Comparison of ENCODE assay signal across 9 cellular contexts in the genomic region with DNA sequence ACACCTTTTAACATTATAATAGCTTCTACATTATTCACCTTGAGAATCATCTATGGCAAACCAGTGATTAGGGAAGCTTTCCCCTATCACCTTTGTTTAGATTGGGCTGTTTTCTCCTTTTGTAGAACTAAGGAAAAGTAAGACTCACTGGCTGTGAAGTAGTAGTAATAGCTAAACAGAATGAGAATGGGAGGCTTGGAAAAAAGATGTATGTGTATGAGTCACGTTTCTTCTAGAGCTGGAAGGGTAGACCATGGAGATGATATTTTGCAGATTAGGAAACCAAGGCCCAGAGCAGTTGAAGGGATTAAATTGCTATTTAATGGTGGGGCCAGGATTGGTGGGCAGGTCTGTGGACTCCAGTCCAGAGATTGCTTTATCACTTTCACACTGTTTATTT. TPM values are rescaled to one million over a fixed set of nuclear protein-coding genes. Genes with fewer than 3 reads are reported as not detected.
DNase-seq lines count a peak whose midpoint lies in the region; ATAC-seq and TF ChIP-seq lines count a peak whose summit lies in the region.
"Had no signal": no experiment of that assay in that cellular context is flagged by ENCODE, and none has a peak within 500 bp of the region (broad histone marks: within the 10 kb centered on the region; RNA-seq: fewer than 3 reads in every experiment).

No MANE protein-coding gene starts in this region.

- H3K4me3 ChIP-seq in AG04449 (ENCODE audit: low read depth, low read length) = peak overlapping the region; percentile 87
- peak overlapping the region; percentile 90 for H3K4me3 ChIP-seq in brain microvascular endothelial cell (ENCODE audit: low read depth, low read length)
- no peak overlapping the region for H3K4me3 ChIP-seq in CD8-positive, alpha-beta T cell (ENCODE audit: low read depth, low read length)

- CTCF ChIA-PET in AG04449 (lab: Yijun Ruan, JAX) = interaction anchor here (1.0 to 1.1 kb wide), 2 partner anchors 173 to 184 kb away, joined by 3 read pairs; no protein-coding TSS in a partner anchor
- CTCF ChIA-PET in CD8-positive, alpha-beta T cell (lab: Charles Lee) = no interaction called here

- intact Hi-C loops in CD8-positive, alpha-beta T cell (cut with DNase I, micrococcal nuclease) = loop anchor here (5.0 to 10.0 kb wide), 2 partner anchors 211 to 1204 kb away; a partner anchor contains a TSS

- H3K9me3 Mint-ChIP-seq in HFFc6 (peaks cover 5% of the 10 kb centered on the region; the same call in 1 of the 2 replicates), mesothelial cell of epicardium (no peaks in the 10 kb centered on the region)
- no peaks in the 10 kb centered on the region for H3K9me3 Mint-ChIP-seq in CD8-positive, alpha-beta T cell

- H3K27me3 Mint-ChIP-seq in HFFc6 (ENCODE audit: insufficient read depth) (no peaks in the 10 kb centered on the region), mesothelial cell of epicardium (ENCODE audit: low read depth) (no peaks in the 10 kb centered on the region)
- H3K27me3 Mint-ChIP-seq in CD8-positive, alpha-beta T cell (ENCODE audit: low read depth) = no peaks in the 10 kb centered on the region

- peak overlapping the region; percentile 6 for H3K27ac ChIP-seq in brain microvascular endothelial cell
- no peak overlapping the region for H3K27ac ChIP-seq in CD8-positive, alpha-beta T cell (ENCODE audit: low read depth, low read length)

- POLR2A ChIA-PET in AG04449 (lab: Yijun Ruan, JAX) = interaction anchor here (0.7 kb wide), 1 partner anchor 149 kb away, joined by 3 read pairs; no protein-coding TSS in a partner anchor
- POLR2A ChIA-PET in CD8-positive, alpha-beta T cell (lab: Charles Lee) = interaction anchor here (1.3 kb wide), 1 partner anchor 11 kb away, joined by 3 read pairs; no protein-coding TSS in a partner anchor

- peaks cover 41% of the 10 kb centered on the region for H3K36me3 Mint-ChIP-seq in HFFc6 (ENCODE audit: low read depth)
- no peaks in the 10 kb centered on the region for H3K36me3 Mint-ChIP-seq in mesothelial cell of epicardium
- peaks cover 7% of the 10 kb centered on the region for H3K36me3 Mint-ChIP-seq in CD8-positive, alpha-beta T cell

- H3K36me3 ChIP-seq in brain microvascular endothelial cell (replicated peaks) = no peaks in the 10 kb centered on the region
- no peaks in the 10 kb centered on the region for H3K36me3 ChIP-seq in CD8-positive, alpha-beta T cell (ENCODE audit: insufficient read depth, low read length)

- DNase-seq in AG04449 (ENCODE audit: low read depth, low spot score) = no peak
- DNase-seq in HFFc6 = peak; percentile 47
- no peak for DNase-seq in brain microvascular endothelial cell
- no peak for DNase-seq in mesothelial cell of epicardium (ENCODE audit: low spot score in 2 of 2, unreplicated experiment in 2 of 2)
- no peak for DNase-seq in activated CD4-positive, alpha-beta T cell treated with anti-CD3 and anti-CD28 coated beads for 4 hours
- no peak for DNase-seq in activated CD8-positive, alpha-beta memory T cell treated with anti-CD3 and anti-CD28 coated beads, Interleukin-2, amount 50 U/mL, for 48 hours
- no peak for DNase-seq in CD8-positive, alpha-beta T cell
- DNase-seq in stimulated activated CD4-positive, alpha-beta T cell treated with anti-CD3 and anti-CD28 coated beads, Interleukin-2, amount 100 ng/mL, for 48 hours = no peak
- DNase-seq: KG1 had no signal

- peaks cover 18% of the 10 kb centered on the region for H3K4me1 Mint-ChIP-seq in HFFc6 (ENCODE audit: low read depth)
- H3K4me1 Mint-ChIP-seq in mesothelial cell of epicardium = peaks cover 45% of the 10 kb centered on the region
- peaks cover 64% of the 10 kb centered on the region for H3K4me1 Mint-ChIP-seq in CD8-positive, alpha-beta T cell (ENCODE audit: low read depth)

- no peak for ATAC-seq in CD8-positive, alpha-beta T cell

- H3K4me1 ChIP-seq in CD8-positive, alpha-beta T cell (ENCODE audit: insufficient read depth, low read length) = peaks cover 13% of the 10 kb centered on the region

- no peaks in the 10 kb centered on the region for H3K27me3 ChIP-seq in brain microvascular endothelial cell (replicated peaks)
- no peaks in the 10 kb centered on the region for H3K27me3 ChIP-seq in CD8-positive, alpha-beta T cell (ENCODE audit: insufficient read depth, low read length)

- no peak for TF ChIP-seq CTCF in AG04449 (IDR thresholded peaks at IDR 0.05; ENCODE audit: insufficient read depth, low read length, missing control alignments)
- no peak for TF ChIP-seq CTCF in HFFc6 (IDR thresholded peaks at IDR 0.05)
- no peak for TF ChIP-seq CTCF in brain microvascular endothelial cell (IDR thresholded peaks at IDR 0.05; ENCODE audit: low read depth, low read length, missing control alignments)
- no peak for TF ChIP-seq CTCF in mesothelial cell of epicardium (IDR thresholded peaks at IDR 0.05; ENCODE audit: unreplicated experiment)
- no peak for TF ChIP-seq CTCF in CD8-positive, alpha-beta T cell (IDR thresholded peaks at IDR 0.05)

- no peak overlapping the region; the same call in none of the 2 replicates for H3K4me3 Mint-ChIP-seq in HFFc6
- H3K4me3 Mint-ChIP-seq in mesothelial cell of epicardium = peak overlapping the region; percentile 33
- H3K4me3 Mint-ChIP-seq in CD8-positive, alpha-beta T cell = no peak overlapping the region

- in situ Hi-C loops in brain microvascular endothelial cell (cut with HindIII; ENCODE audit: low pct_ligation_motif_present, low sequenced_read_pairs) = no loop called here

- no peaks in the 10 kb centered on the region for H3K9me3 ChIP-seq in CD8-positive, alpha-beta T cell (ENCODE audit: low read length)

- H3K27ac Mint-ChIP-seq in HFFc6 = peak overlapping the region; percentile 77
- H3K27ac Mint-ChIP-seq in mesothelial cell of epicardium = no peak overlapping the region
- H3K27ac Mint-ChIP-seq in CD8-positive, alpha-beta T cell = no peak overlapping the region

RNA-seq across cellular contexts. Expression of a gene that starts 2.1 kb away (rescaled TPM):
- 10 to 100 TPM; 74.7 to 91.4 (median 87.9) TPM for total RNA-seq in HFFc6 (2021; fragmentation: NEBNext Ultra II Directional; extraction: Animal tissue kit (Norgen Biotek cat#: 25700))
- total RNA-seq in mesothelial cell of epicardium = 28.3 to 30.9 TPM (median 30.0 TPM) in 3 replicates
- total RNA-seq in CD8-positive, alpha-beta T cell = 10 to 100 TPM; 13.5 to 13.6 TPM
